ENCODE assay signal across 8 cellular contexts in genomic region chr9:127586537-127586936, GRCh38. TPM values are rescaled to one million over a fixed set of nuclear protein-coding genes. Genes with fewer than 3 reads are reported as not detected.
DNase-seq lines count a peak whose midpoint lies in the region; ATAC-seq, FAIRE-seq and TF ChIP-seq lines count a peak whose summit lies in the region.

No MANE protein-coding gene starts in this region.

- no peak for FAIRE-seq in astrocyte (lab: Jason Lieb, UNC)

- no peak overlapping the region for H3K4me2 ChIP-seq in astrocyte (ENCODE audit: low read length)

- CTCF ChIA-PET in T-cell (lab: Charles Lee): interaction anchor here (0.6 to 3.3 kb wide), 5 partner anchors 20 to 283 kb away, joined by 3 to 18 read pairs (median 3); no protein-coding TSS in a partner anchor

- H3K36me3 Mint-ChIP-seq in T-cell (no peaks in the 10 kb centered on the region), astrocyte (ENCODE audit: low read depth, unreplicated experiment) (peaks cover 4% of the 10 kb centered on the region)

- H3K4me1 Mint-ChIP-seq in T-cell (peaks cover 0 to 4% (median 0%) of the 10 kb centered on the region in 3 donors), astrocyte (ENCODE audit: low read depth, unreplicated experiment) (peaks cover 9% of the 10 kb centered on the region)

- H3K4me3 Mint-ChIP-seq in T-cell (no peak overlapping the region), astrocyte (ENCODE audit: unreplicated experiment) (peak overlapping the region; percentile 30)

- H3K79me2 ChIP-seq in astrocyte (ENCODE audit: insufficient read depth, low read length): peaks cover 5% of the 10 kb centered on the region

- no peak overlapping the region for H2AFZ ChIP-seq in astrocyte (ENCODE audit: low read depth, low read length)

- H3K27me3 Mint-ChIP-seq in T-cell: peaks cover 6 to 15% of the 10 kb centered on the region in 2 donors
- no peaks in the 10 kb centered on the region for H3K27me3 Mint-ChIP-seq in astrocyte (ENCODE audit: low read depth, unreplicated experiment)

- intact Hi-C loops in left ventricle myocardium superior (cut with micrococcal nuclease): loop anchor here (5.0 to 10.0 kb wide), 2 partner anchors 52 to 336 kb away; no protein-coding TSS in a partner anchor

- H3K9me3 ChIP-seq in astrocyte (ENCODE audit: insufficient read depth, low read depth, low read length): peaks cover 3% of the 10 kb centered on the region

- H3K27ac Mint-ChIP-seq in T-cell (no peak overlapping the region), astrocyte (ENCODE audit: unreplicated experiment) (no peak overlapping the region)

- H3K27ac ChIP-seq in astrocyte (ENCODE audit: low read depth, low read length): no peak overlapping the region

- H3K36me3 ChIP-seq in astrocyte (ENCODE audit: insufficient read depth, low read length): no peaks in the 10 kb centered on the region

- H3K27me3 ChIP-seq in astrocyte (ENCODE audit: insufficient read depth, low read length): no peaks in the 10 kb centered on the region

- in situ Hi-C loops in G401 (cut with HindIII; ENCODE audit: low sequenced_read_pairs): no loop called here

- no peak overlapping the region for H3K9ac ChIP-seq in astrocyte (ENCODE audit: low read length)

- H3K9me3 Mint-ChIP-seq in T-cell: no peaks in the 10 kb centered on the region
- peaks cover 7% of the 10 kb centered on the region for H3K9me3 Mint-ChIP-seq in astrocyte (ENCODE audit: unreplicated experiment)

- POLR2A ChIA-PET in T-cell (lab: Charles Lee): no interaction called here

- peak in 3 of 4 experiments; percentile 67 to 75 (median 71) for ATAC-seq in T-cell (replicated peaks in 1 of 4)
- peak; percentile 92 for ATAC-seq in left ventricle myocardium superior
- ATAC-seq in HG02840 (IDR thresholded peaks at IDR 0.05; ENCODE audit: low FRiP score, unreplicated experiment): no peak
- no peak for ATAC-seq in GM19023 (IDR thresholded peaks at IDR 0.05; ENCODE audit: unreplicated experiment)

- H3K4me1 ChIP-seq in astrocyte (ENCODE audit: insufficient read depth, low read length): peaks cover 11% of the 10 kb centered on the region

- DNase-seq in G401 (ENCODE audit: low spot score): peak; percentile 90
- peak; percentile 75 for DNase-seq in NCI-H1092 (lab: John Stamatoyannopoulos, UW)
- peak in 29 of 34 experiments; percentile 7 to 66 (median 43) for DNase-seq in T-cell
- no peak for DNase-seq in astrocyte (ENCODE audit: low read depth)
- DNase-seq in left ventricle myocardium superior: peak; percentile 77
- DNase-seq in retina: peak; percentile 80

- peak; percentile 89 for TF ChIP-seq CTCF in astrocyte (IDR thresholded peaks at IDR 0.05; ENCODE audit: insufficient read depth, low read depth, low read length)

- H4K20me1 ChIP-seq in astrocyte (ENCODE audit: insufficient read depth, low read length): peaks cover 2% of the 10 kb centered on the region

- no peak overlapping the region for H3K4me3 ChIP-seq in astrocyte (ENCODE audit: insufficient read depth, low read depth, low read length)

RNA-seq across cellular contexts. Expression of gene STXBP1, which starts 25.5 kb away (rescaled TPM):
- 2.8 and 11.2 TPM in 2 replicates for total RNA-seq in G401 (2014; rRNA removed; shearing (Covaris generic))
- total RNA-seq in T-cell (10 to 100 TPM in 4 of 5 donors, 1 to 10 TPM in 1; 3.8 to 18.2 (median 17.3) TPM), astrocyte (39.6 and 45.4 TPM in 2 replicates), left ventricle myocardium superior (49.4 TPM)

Comparison
In these comparisons a context has a peak if more than half of its experiments do, and no peak if none do; other contexts are left out.
1. ATAC-seq: peak in T-cell (3 of 4) and left ventricle myocardium superior (single experiment); none in HG02840 (single experiment) and GM19023 (single experiment).